ENCODE assay signal across 9 cellular contexts in genomic region chr7:22549667-22550513, GRCh38. TPM values are rescaled to one million over a fixed set of nuclear protein-coding genes. Genes with fewer than 3 reads are reported as not detected.
DNase-seq lines count a peak whose midpoint lies in the region; ATAC-seq and TF ChIP-seq lines count a peak whose summit lies in the region.
"Had no signal": no experiment of that assay in that cellular context is flagged by ENCODE, and none has a peak within 500 bp of the region (broad histone marks: within the 10 kb centered on the region; RNA-seq: fewer than 3 reads in every experiment).

No MANE protein-coding gene starts in this region.

- H3K9me3 Mint-ChIP-seq in activated B cell treated with CpG ODN at 0.5 μM for 24 hours, result no peaks in the 10 kb centered on the region

- H2AFZ ChIP-seq in MM.1S (ENCODE audit: low read length) (peak overlapping the region; percentile 89), smooth muscle cell (ENCODE audit: low read depth) (peak overlapping the region; percentile 81)

- H3K9ac ChIP-seq in MM.1S (ENCODE audit: low read length) (peak overlapping the region; percentile 16; the same call in 1 of the 2 replicates), smooth muscle cell (ENCODE audit: low read depth) (no peak overlapping the region)

- H3K9me2 ChIP-seq in MM.1S (replicated peaks; ENCODE audit: insufficient read depth, low read length), result no peaks in the 10 kb centered on the region

- peak overlapping the region; percentile 96 for H3K4me2 ChIP-seq in MM.1S (ENCODE audit: low read depth, low read length)
- peak overlapping the region; percentile 86 for H3K4me2 ChIP-seq in smooth muscle cell

- H3K4me3 Mint-ChIP-seq in activated B cell treated with CpG ODN at 0.5 μM for 24 hours, result peak overlapping the region; percentile 83

- WGBS in right cardiac atrium, result 3% methylated on average over 48 of the region's 48 CpGs
- 3% methylated on average over 48 of the region's 48 CpGs for WGBS in smooth muscle cell (ENCODE audit: low lambda C conversion rate)

- peak overlapping the region; percentile 62 for H3K4me3 ChIP-seq in MM.1S (ENCODE audit: low read length)
- H3K4me3 ChIP-seq in right cardiac atrium (ENCODE audit: low read length), result peak overlapping the region; percentile 31
- H3K4me3 ChIP-seq in smooth muscle cell, result peak overlapping the region; percentile 46

- peak overlapping the region; percentile 38 for H3K27ac Mint-ChIP-seq in activated B cell treated with CpG ODN at 0.5 μM for 24 hours
- H3K27ac Mint-ChIP-seq: CD4-positive, CD25-positive, alpha-beta regulatory T cell had no signal

- H3K4me1 ChIP-seq in MM.1S (ENCODE audit: low read length) (no peaks in the 10 kb centered on the region), right cardiac atrium (ENCODE audit: control insufficient read depth, insufficient read depth, low read length) (peaks cover 2% of the 10 kb centered on the region), smooth muscle cell (ENCODE audit: low read depth) (no peaks in the 10 kb centered on the region)

- POLR2A ChIA-PET in activated B cell treated with CpG ODN at 0.5 μM for 24 hours (lab: Charles Lee), result no interaction called here

- H3K79me2 ChIP-seq in MM.1S (ENCODE audit: low read length), result no peaks in the 10 kb centered on the region
- H3K79me2 ChIP-seq in smooth muscle cell (ENCODE audit: low read depth), result no peaks in the 10 kb centered on the region

- TF ChIP-seq CTCF in MM.1S (IDR thresholded peaks at IDR 0.05; ENCODE audit: low read length) (peak; percentile 94), activated B cell treated with CpG ODN at 0.5 μM for 24 hours (IDR thresholded peaks at IDR 0.05) (no peak), smooth muscle cell (IDR thresholded peaks at IDR 0.05; ENCODE audit: borderline replicate concordance, insufficient read depth, poor library complexity, severe bottlenecking) (peak; percentile 39)

- peaks cover 10% of the 10 kb centered on the region for H3K27me3 Mint-ChIP-seq in activated B cell treated with CpG ODN at 0.5 μM for 24 hours

- DNase-seq in NCI-H1417 (lab: John Stamatoyannopoulos, UW), result peak; percentile 44 to 69 (median 60)
- no peak for DNase-seq in NCI-H1417 treated with DMSO at 0.1 percent for 48 hours (lab: John Stamatoyannopoulos, UW)
- DNase-seq in MM.1S, result peak; percentile 61
- DNase-seq in activated B cell treated with CpG ODN at 0.5 μM for 24 hours, result peak; percentile 46
- peak in 1 of 3 donors; percentile 60 for DNase-seq in right cardiac atrium
- no peak for DNase-seq in smooth muscle cell (lab: John Stamatoyannopoulos, UW; ENCODE audit: unreplicated experiment)

- H3K36me3 ChIP-seq in MM.1S (replicated peaks; ENCODE audit: insufficient read depth, low read length) (no peaks in the 10 kb centered on the region), smooth muscle cell (ENCODE audit: low read depth) (no peaks in the 10 kb centered on the region)

- H4K20me1 ChIP-seq in MM.1S (ENCODE audit: insufficient read depth, low read length) (no peaks in the 10 kb centered on the region), smooth muscle cell (ENCODE audit: low read depth) (no peaks in the 10 kb centered on the region)

- H3K36me3 Mint-ChIP-seq in activated B cell treated with CpG ODN at 0.5 μM for 24 hours (ENCODE audit: low read depth), result peaks cover 1% of the 10 kb centered on the region
- H3K36me3 Mint-ChIP-seq: CD4-positive, CD25-positive, alpha-beta regulatory T cell had no signal

- no peaks in the 10 kb centered on the region for H3F3A ChIP-seq in MM.1S (ENCODE audit: insufficient read depth, low read length)
- H3F3A ChIP-seq in smooth muscle cell (ENCODE audit: low read depth), result no peaks in the 10 kb centered on the region

- no peaks in the 10 kb centered on the region for H3K27me3 ChIP-seq in MM.1S (replicated peaks; ENCODE audit: insufficient read depth, low read length)
- no peaks in the 10 kb centered on the region for H3K27me3 ChIP-seq in right cardiac atrium (ENCODE audit: control insufficient read depth, insufficient read depth)
- peaks cover 16% of the 10 kb centered on the region for H3K27me3 ChIP-seq in smooth muscle cell (ENCODE audit: low read depth)

- intact Hi-C loops in activated B cell treated with CpG ODN at 0.5 μM for 24 hours (cut with micrococcal nuclease) (no loop called here), right cardiac atrium (cut with DNase I) (loop anchor here in 1 of 4 donors (10.0 kb wide), 1 partner anchor 505 kb away; no protein-coding TSS in a partner anchor)

- H3K27ac ChIP-seq in MM.1S (ENCODE audit: low read length), result no peak overlapping the region
- no peak overlapping the region for H3K27ac ChIP-seq in right cardiac atrium (ENCODE audit: low read length)
- H3K27ac ChIP-seq in smooth muscle cell (ENCODE audit: low read depth), result no peak overlapping the region

- CTCF ChIA-PET in activated B cell treated with CpG ODN at 0.5 μM for 24 hours (lab: Charles Lee), result interaction anchor here (0.5 to 2.3 kb wide), 4 partner anchors 9 to 233 kb away, joined by 3 to 7 read pairs (median 4); partner anchors contain the start of gene IL6

- no peaks in the 10 kb centered on the region for H3K9me3 ChIP-seq in MM.1S (replicated peaks; ENCODE audit: insufficient read depth, low read length)
- H3K9me3 ChIP-seq in right cardiac atrium (ENCODE audit: control insufficient read depth, low read length), result no peaks in the 10 kb centered on the region
- H3K9me3 ChIP-seq in smooth muscle cell (replicated peaks; ENCODE audit: low read depth), result no peaks in the 10 kb centered on the region

- ATAC-seq in activated B cell treated with CpG ODN at 0.5 μM for 24 hours (ENCODE audit: low read depth) (peak; percentile 63), right cardiac atrium (peak; percentile 36 to 46), GM21619 (IDR thresholded peaks at IDR 0.05; ENCODE audit: unreplicated experiment) (no peak), GM18520 (IDR thresholded peaks at IDR 0.05; ENCODE audit: unreplicated experiment) (no peak)

- peaks cover 39% of the 10 kb centered on the region for H3K4me1 Mint-ChIP-seq in activated B cell treated with CpG ODN at 0.5 μM for 24 hours

RNA-seq across cellular contexts. Expression of gene STEAP1B, which starts 49.9 kb away (rescaled TPM):
- total RNA-seq in activated B cell treated with CpG ODN at 0.5 μM for 24 hours (96.4 and 117 TPM in 2 replicates), right cardiac atrium (1 to 10 TPM in 1 of 4 donors, under 1 TPM in 3; 0.40 to 1.1 (median 0.70) TPM), smooth muscle cell (0.40 and 0.58 TPM in 2 replicates)
- polyA plus RNA-seq in right cardiac atrium (0.36 TPM), smooth muscle cell (1.4 TPM in 1 of 2 replicates, not detected in the other)
- total RNA-seq: CD4-positive, CD25-positive, alpha-beta regulatory T cell had no signal
- polyA plus RNA-seq: CD4-positive, CD25-positive, alpha-beta regulatory T cell had no signal

Comparison
In these comparisons a context has a peak if more than half of its experiments do, and no peak if none do; other contexts are left out.
1. DNase-seq: peak in NCI-H1417 (3 of 3), MM.1S (single experiment) and activated B cell treated with CpG ODN at 0.5 μM for 24 hours (single experiment); none in NCI-H1417 treated with DMSO at 0.1 percent for 48 hours (single experiment) and smooth muscle cell (single experiment).
2. ATAC-seq: peak in activated B cell treated with CpG ODN at 0.5 μM for 24 hours (single experiment) and right cardiac atrium (2 of 2); none in GM21619 (single experiment) and GM18520 (single experiment).
3. RNA of gene STEAP1B, which starts 49.9 kb away (total RNA-seq): 96.4 to 117 TPM in activated B cell treated with CpG ODN at 0.5 μM for 24 hours; 0.40 to 1.1 TPM in right cardiac atrium and 0.40 to 0.58 TPM in smooth muscle cell; every median in the first group is over 10 times any median in the second.
4. Peak in every context shown above with its lines, with median percentiles within 50 percentile points of each other: H3K4me3 ChIP-seq.